ENCODE assay signal across 8 cellular contexts in the genomic region with DNA sequence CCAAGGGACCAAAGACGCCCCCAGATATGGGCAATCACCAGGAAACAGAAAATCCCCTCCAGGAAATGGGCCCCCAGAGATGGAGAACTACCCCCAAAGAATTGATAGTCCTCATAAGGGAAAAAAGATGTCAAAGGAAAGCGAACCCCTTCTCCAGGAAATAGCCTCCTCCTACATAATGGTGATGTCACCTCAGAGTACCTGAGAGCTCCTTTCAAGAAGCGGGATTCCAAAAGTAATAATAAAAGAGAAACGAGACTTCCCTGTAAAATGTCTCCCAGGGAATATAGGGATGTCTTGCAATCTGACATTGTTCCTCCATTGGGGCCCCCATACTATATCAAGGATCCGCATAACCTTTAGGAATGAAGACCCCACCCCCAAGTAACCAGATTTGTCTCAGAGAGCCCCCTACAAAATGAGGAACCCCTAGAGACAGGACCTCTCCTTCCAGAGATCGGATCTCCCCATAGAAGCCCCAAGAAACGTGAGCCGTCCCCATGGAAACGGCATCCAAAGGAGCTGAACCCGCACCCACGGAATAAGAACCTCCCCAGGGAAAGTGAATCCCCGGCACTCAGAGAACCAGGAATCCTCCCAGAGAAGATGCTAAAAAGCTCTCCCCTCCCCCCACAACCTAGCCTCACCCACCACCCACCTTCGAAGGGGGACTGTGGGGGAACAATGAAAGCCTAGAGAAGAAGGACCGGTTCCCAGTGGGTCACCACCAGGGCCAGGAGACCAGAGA. TPM values are rescaled to one million over a fixed set of nuclear protein-coding genes. Genes with fewer than 3 reads are reported as not detected.
A peak's percentile ranks its signal among the peaks of the same experiment; 100 is the strongest.
DNase-seq lines count a peak whose midpoint lies in the region; ATAC-seq lines count a peak whose summit lies in the region.

No MANE protein-coding gene starts in this region.

- peaks cover 47% of the 10 kb centered on the region for H3K4me1 Mint-ChIP-seq in activated CD4-positive, alpha-beta T cell treated with anti-CD3 and anti-CD28 coated beads, Interleukin-2, amount 10 ng/mL, durations not matched to agents 24 days and 14 days
- H3K4me1 Mint-ChIP-seq in activated CD8-positive, alpha-beta T cell treated with anti-CD3 and anti-CD28 coated beads, Interleukin-2, amount 10 ng/mL, durations not matched to agents 7 days and 5 days (ENCODE audit: low read depth): peaks cover 44% of the 10 kb centered on the region

- no peak for ATAC-seq in activated CD8-positive, alpha-beta T cell treated with anti-CD3 and anti-CD28 coated beads, Interleukin-2, amount 10 ng/mL, durations not matched to agents 7 days and 5 days
- ATAC-seq in GM21447 (IDR thresholded peaks at IDR 0.05; ENCODE audit: unreplicated experiment) (no peak), HG02763 (IDR thresholded peaks at IDR 0.05; ENCODE audit: unreplicated experiment) (no peak)

- H3K4me3 Mint-ChIP-seq in activated CD4-positive, alpha-beta T cell treated with anti-CD3 and anti-CD28 coated beads, Interleukin-2, amount 10 ng/mL, durations not matched to agents 24 days and 14 days: peak overlapping the region; percentile 99
- peak overlapping the region; percentile 98 for H3K4me3 Mint-ChIP-seq in activated CD8-positive, alpha-beta T cell treated with anti-CD3 and anti-CD28 coated beads, Interleukin-2, amount 10 ng/mL, durations not matched to agents 7 days and 5 days

- peaks cover 18% of the 10 kb centered on the region for H3K27me3 ChIP-seq in iPS-20b (ENCODE audit: insufficient read depth, low read length)
- H3K27me3 ChIP-seq in subcutaneous abdominal adipose tissue (ENCODE audit: control insufficient read depth in 5 of 5, insufficient read depth in 4 of 5, low read length in 5 of 5): no peaks in the 10 kb centered on the region

- peak; percentile 78 for DNase-seq in activated CD4-positive, alpha-beta T cell treated with anti-CD3 and anti-CD28 coated beads, Interleukin-2, amount 10 ng/mL, durations not matched to agents 24 days and 14 days
- no peak for DNase-seq in activated CD4-positive, alpha-beta T cell treated with anti-CD3 and anti-CD28 coated beads, Interleukin-2, amount 50 U/mL, for 1 hour
- peak; percentile 45 for DNase-seq in activated CD8-positive, alpha-beta T cell treated with anti-CD3 and anti-CD28 coated beads, Interleukin-2, amount 10 ng/mL, durations not matched to agents 7 days and 5 days
- DNase-seq in AG20443 (ENCODE audit: low spot score): no peak

- H3K9ac ChIP-seq in iPS-20b (ENCODE audit: low read depth, low read length) (peak overlapping the region; percentile 51; the same call in 1 of the 2 replicates), subcutaneous abdominal adipose tissue (ENCODE audit: low read length in 5 of 5) (peak overlapping the region in 4 of 5 donors; percentile 64 to 76 (median 68))

- POLR2A ChIA-PET in activated CD8-positive, alpha-beta T cell treated with anti-CD3 and anti-CD28 coated beads, Interleukin-2, amount 10 ng/mL, durations not matched to agents 7 days and 5 days (lab: Charles Lee): interaction anchor here (0.6 to 8.0 kb wide), 15 partner anchors 13 to 164 kb away, joined by 3 to 141 read pairs (median 3); a partner anchor contains a TSS

- H3K36me3 Mint-ChIP-seq in activated CD4-positive, alpha-beta T cell treated with anti-CD3 and anti-CD28 coated beads, Interleukin-2, amount 10 ng/mL, durations not matched to agents 24 days and 14 days (ENCODE audit: low read depth): peaks cover 33% of the 10 kb centered on the region
- H3K36me3 Mint-ChIP-seq in activated CD8-positive, alpha-beta T cell treated with anti-CD3 and anti-CD28 coated beads, Interleukin-2, amount 10 ng/mL, durations not matched to agents 7 days and 5 days (ENCODE audit: low read depth): peaks cover 38% of the 10 kb centered on the region

- H3K27ac Mint-ChIP-seq in activated CD4-positive, alpha-beta T cell treated with anti-CD3 and anti-CD28 coated beads, Interleukin-2, amount 10 ng/mL, durations not matched to agents 24 days and 14 days: peak overlapping the region; percentile 96
- peak overlapping the region; percentile 94 for H3K27ac Mint-ChIP-seq in activated CD8-positive, alpha-beta T cell treated with anti-CD3 and anti-CD28 coated beads, Interleukin-2, amount 10 ng/mL, durations not matched to agents 7 days and 5 days

- H3K27ac ChIP-seq in iPS-20b (ENCODE audit: low read length): no peak overlapping the region
- H3K27ac ChIP-seq in subcutaneous abdominal adipose tissue (ENCODE audit: low read depth, low read length): peak overlapping the region; percentile 75

- H3K4me3 ChIP-seq in iPS-20b (ENCODE audit: low read length) (peak overlapping the region; percentile 77), subcutaneous abdominal adipose tissue (ENCODE audit: low read depth in 1 of 5, low read length in 5 of 5) (peak overlapping the region; percentile 70 to 93 (median 73))

- CTCF ChIA-PET in activated CD8-positive, alpha-beta T cell treated with anti-CD3 and anti-CD28 coated beads, Interleukin-2, amount 10 ng/mL, durations not matched to agents 7 days and 5 days (lab: Charles Lee): interaction anchor here (0.9 to 6.3 kb wide), 14 partner anchors 13 to 291 kb away, joined by 3 to 76 read pairs (median 3); no protein-coding TSS in a partner anchor

- H3K9me3 ChIP-seq in iPS-20b (ENCODE audit: insufficient read depth, low read depth, low read length) (no peaks in the 10 kb centered on the region), subcutaneous abdominal adipose tissue (ENCODE audit: control insufficient read depth in 5 of 5, low read length in 5 of 5) (no peaks in the 10 kb centered on the region)

- H3K4me1 ChIP-seq in iPS-20b (ENCODE audit: insufficient read depth, low read length): peaks cover 6% of the 10 kb centered on the region; the same call in 1 of the 2 replicates
- peaks cover 5 to 47% (median 44%) of the 10 kb centered on the region in 5 donors for H3K4me1 ChIP-seq in subcutaneous abdominal adipose tissue (ENCODE audit: control insufficient read depth in 5 of 5, insufficient read depth in 5 of 5, low read length in 5 of 5)

- no peaks in the 10 kb centered on the region for H3K9me3 Mint-ChIP-seq in activated CD4-positive, alpha-beta T cell treated with anti-CD3 and anti-CD28 coated beads, Interleukin-2, amount 10 ng/mL, durations not matched to agents 24 days and 14 days
- no peaks in the 10 kb centered on the region for H3K9me3 Mint-ChIP-seq in activated CD8-positive, alpha-beta T cell treated with anti-CD3 and anti-CD28 coated beads, Interleukin-2, amount 10 ng/mL, durations not matched to agents 7 days and 5 days (ENCODE audit: insufficient read depth)

- H3K27me3 Mint-ChIP-seq in activated CD4-positive, alpha-beta T cell treated with anti-CD3 and anti-CD28 coated beads, Interleukin-2, amount 10 ng/mL, durations not matched to agents 24 days and 14 days: peaks cover 3% of the 10 kb centered on the region
- no peaks in the 10 kb centered on the region for H3K27me3 Mint-ChIP-seq in activated CD8-positive, alpha-beta T cell treated with anti-CD3 and anti-CD28 coated beads, Interleukin-2, amount 10 ng/mL, durations not matched to agents 7 days and 5 days (ENCODE audit: low read depth)

- intact Hi-C loops in activated CD4-positive, alpha-beta T cell treated with anti-CD3 and anti-CD28 coated beads, Interleukin-2, amount 10 ng/mL, durations not matched to agents 24 days and 14 days (cut with micrococcal nuclease): loop anchor here (2.0 to 10.0 kb wide), 10 partner anchors 15 to 463 kb away; a partner anchor contains a TSS

- H3K36me3 ChIP-seq in iPS-20b (ENCODE audit: insufficient read depth, low read depth, low read length) (no peaks in the 10 kb centered on the region; the same call in 1 of the 2 replicates), subcutaneous abdominal adipose tissue (ENCODE audit: control insufficient read depth in 5 of 5, insufficient read depth in 5 of 5, low read length in 5 of 5) (no peaks in the 10 kb centered on the region)

RNA-seq across cellular contexts. Expression of a gene that starts 0.9 kb away (rescaled TPM):
- 41.0 and 44.2 TPM in 2 replicates for total RNA-seq in activated CD4-positive, alpha-beta T cell treated with anti-CD3 and anti-CD28 coated beads, Interleukin-2, amount 10 ng/mL, durations not matched to agents 24 days and 14 days
- total RNA-seq in activated CD8-positive, alpha-beta T cell treated with anti-CD3 and anti-CD28 coated beads, Interleukin-2, amount 10 ng/mL, durations not matched to agents 7 days and 5 days: 10 to 100 TPM; 86.0 to 88.7 TPM

RNA-seq across cellular contexts. Expression of a gene that starts 2.1 kb away (rescaled TPM):
- total RNA-seq in activated CD4-positive, alpha-beta T cell treated with anti-CD3 and anti-CD28 coated beads, Interleukin-2, amount 10 ng/mL, durations not matched to agents 24 days and 14 days: 84.0 and 90.6 TPM in 2 replicates
- 10 to 100 TPM; 64.0 to 72.8 TPM for total RNA-seq in activated CD8-positive, alpha-beta T cell treated with anti-CD3 and anti-CD28 coated beads, Interleukin-2, amount 10 ng/mL, durations not matched to agents 7 days and 5 days

RNA-seq across cellular contexts. Expression of a gene that starts 19.2 kb away (rescaled TPM):
- not detected in 2 replicates for total RNA-seq in activated CD4-positive, alpha-beta T cell treated with anti-CD3 and anti-CD28 coated beads, Interleukin-2, amount 10 ng/mL, durations not matched to agents 24 days and 14 days
- not detected for total RNA-seq in activated CD8-positive, alpha-beta T cell treated with anti-CD3 and anti-CD28 coated beads, Interleukin-2, amount 10 ng/mL, durations not matched to agents 7 days and 5 days

RNA-seq across cellular contexts. Expression of a gene that starts 24.2 kb away (rescaled TPM):
- 36.7 and 40.8 TPM in 2 replicates for total RNA-seq in activated CD4-positive, alpha-beta T cell treated with anti-CD3 and anti-CD28 coated beads, Interleukin-2, amount 10 ng/mL, durations not matched to agents 24 days and 14 days
- total RNA-seq in activated CD8-positive, alpha-beta T cell treated with anti-CD3 and anti-CD28 coated beads, Interleukin-2, amount 10 ng/mL, durations not matched to agents 7 days and 5 days: 10 to 100 TPM; 46.1 to 46.9 TPM

RNA-seq across cellular contexts. Expression of a gene that starts 50.6 kb away (rescaled TPM):
- not detected in 2 replicates for total RNA-seq in activated CD4-positive, alpha-beta T cell treated with anti-CD3 and anti-CD28 coated beads, Interleukin-2, amount 10 ng/mL, durations not matched to agents 24 days and 14 days
- total RNA-seq in activated CD8-positive, alpha-beta T cell treated with anti-CD3 and anti-CD28 coated beads, Interleukin-2, amount 10 ng/mL, durations not matched to agents 7 days and 5 days: under 1 TPM; 0.89 to 0.95 TPM

Comparison
In these comparisons a context has a peak if more than half of its experiments do, and no peak if none do; other contexts are left out.
1. DNase-seq: peak in activated CD4-positive, alpha-beta T cell treated with anti-CD3 and anti-CD28 coated beads, Interleukin-2, amount 10 ng/mL, durations not matched to agents 24 days and 14 days (single experiment) and activated CD8-positive, alpha-beta T cell treated with anti-CD3 and anti-CD28 coated beads, Interleukin-2, amount 10 ng/mL, durations not matched to agents 7 days and 5 days (single experiment); none in activated CD4-positive, alpha-beta T cell treated with anti-CD3 and anti-CD28 coated beads, Interleukin-2, amount 50 U/mL, for 1 hour (single experiment) and AG20443 (single experiment).